Comparison of ENCODE assay signal across 24 cellular contexts in genomic region chr19:38031423-38031770, GRCh38.
DNase-seq lines count a peak whose midpoint lies in the region; ATAC-seq, FAIRE-seq and TF ChIP-seq lines count a peak whose summit lies in the region.
"Had no signal": no experiment of that assay in that cellular context is flagged by ENCODE, and none has a peak within 500 bp of the region (broad histone marks: within the 10 kb centered on the region; RNA-seq: fewer than 3 reads in every experiment).

No MANE protein-coding gene starts in this region.

- peaks cover 21% of the 10 kb centered on the region for H3K4me1 ChIP-seq in A549

- H3K9me3 Mint-ChIP-seq in IgD-negative memory B cell, result peaks cover 0 to 6% (median 2%) of the 10 kb centered on the region in 3 donors
- peaks cover 1% of the 10 kb centered on the region for H3K9me3 Mint-ChIP-seq in activated naive CD4-positive, alpha-beta T cell treated with anti-CD3 and anti-CD28 coated beads, Interleukin-2, amount 10 ng/mL, durations not matched to agents 7 days and 5 days
- H3K9me3 Mint-ChIP-seq: activated naive CD4-positive, alpha-beta T cell treated with anti-CD3 and anti-CD28 coated beads, Interleukin-2, amount 50 U/mL, for 72 hours; activated T-cell treated with anti-CD3 and anti-CD28 coated beads, Interleukin-2, amount 50 U/mL, for 24 hours; stimulated activated naive CD8-positive, alpha-beta T cell treated with anti-CD3 and anti-CD28 coated beads, Interleukin-15, Interleukin-2, amounts not matched to agents 100 ng/mL and 50 ng/mL, for 24 hours had no signal

- H3K9me3 ChIP-seq in A549, result no peaks in the 10 kb centered on the region
- H3K9me3 ChIP-seq: gastrocnemius medialis, upper lobe of left lung had no signal

- H3K27ac Mint-ChIP-seq in IgD-negative memory B cell, result peak overlapping the region; percentile 73 to 98 (median 86)
- no peak overlapping the region for H3K27ac Mint-ChIP-seq in activated naive CD4-positive, alpha-beta T cell treated with anti-CD3 and anti-CD28 coated beads, Interleukin-2, amount 10 ng/mL, durations not matched to agents 7 days and 5 days
- H3K27ac Mint-ChIP-seq: activated naive CD4-positive, alpha-beta T cell treated with anti-CD3 and anti-CD28 coated beads, Interleukin-2, amount 50 U/mL, for 72 hours; activated T-cell treated with anti-CD3 and anti-CD28 coated beads, Interleukin-2, amount 50 U/mL, for 24 hours; CD8-positive, alpha-beta T cell; effector memory CD8-positive, alpha-beta T cell; naive thymus-derived CD4-positive, alpha-beta T cell; stimulated activated naive CD8-positive, alpha-beta T cell treated with anti-CD3 and anti-CD28 coated beads, Interleukin-15, Interleukin-2, amounts not matched to agents 100 ng/mL and 50 ng/mL, for 24 hours had no signal

- FAIRE-seq in A549 (lab: Jason Lieb, UNC), result no peak
- FAIRE-seq: A204.1, TTC549 had no signal

- H3K4me3 Mint-ChIP-seq in IgD-negative memory B cell, result no peak overlapping the region
- no peak overlapping the region for H3K4me3 Mint-ChIP-seq in activated naive CD4-positive, alpha-beta T cell treated with anti-CD3 and anti-CD28 coated beads, Interleukin-2, amount 10 ng/mL, durations not matched to agents 7 days and 5 days
- H3K4me3 Mint-ChIP-seq: activated T-cell treated with anti-CD3 and anti-CD28 coated beads, Interleukin-2, amount 50 U/mL, for 24 hours; CD8-positive, alpha-beta T cell; effector memory CD8-positive, alpha-beta T cell; naive thymus-derived CD4-positive, alpha-beta T cell; stimulated activated naive CD8-positive, alpha-beta T cell treated with anti-CD3 and anti-CD28 coated beads, Interleukin-15, Interleukin-2, amounts not matched to agents 100 ng/mL and 50 ng/mL, for 24 hours had no signal

- H3K27ac ChIP-seq in A549, result peak overlapping the region in 1 of 2 experiments; percentile 19; a peak in 3 of 6 replicates
- H3K27ac ChIP-seq: gastrocnemius medialis, SK-N-MC had no signal

- CTCF ChIA-PET in A549 (lab: Yijun Ruan, JAX), result interaction anchor here (1.0 to 28.8 kb wide), 7 partner anchors 10 to 371 kb away, joined by 3 to 316 read pairs (median 4); partner anchors contain the start of genes FAM98C, SIPA1L3 and WDR87
- CTCF ChIA-PET in activated naive CD4-positive, alpha-beta T cell treated with anti-CD3 and anti-CD28 coated beads, Interleukin-2, amount 10 ng/mL, durations not matched to agents 7 days and 5 days (lab: Charles Lee), result no interaction called here

- no peak; a peak in 1 of 5 replicates for TF ChIP-seq EP300 in A549 (IDR thresholded peaks at IDR 0.05)

- H3K36me3 Mint-ChIP-seq in IgD-negative memory B cell, result peaks cover 13% of the 10 kb centered on the region
- peaks cover 12% of the 10 kb centered on the region for H3K36me3 Mint-ChIP-seq in activated naive CD4-positive, alpha-beta T cell treated with anti-CD3 and anti-CD28 coated beads, Interleukin-2, amount 10 ng/mL, durations not matched to agents 7 days and 5 days

- TF ChIP-seq POLR2A in A549 (IDR thresholded peaks at IDR 0.05; ENCODE audit: low read length), result no peak

- ATAC-seq in A549 (no peak), HG02973 (IDR thresholded peaks at IDR 0.05; ENCODE audit: unreplicated experiment) (no peak), GM21390 (IDR thresholded peaks at IDR 0.05; ENCODE audit: unreplicated experiment) (no peak), HG03378 (IDR thresholded peaks at IDR 0.05; ENCODE audit: unreplicated experiment) (no peak)
- ATAC-seq: activated naive CD4-positive, alpha-beta T cell treated with anti-CD3 and anti-CD28 coated beads, Interleukin-2, amount 50 U/mL, for 72 hours; CD8-positive, alpha-beta T cell; effector memory CD8-positive, alpha-beta T cell; gastrocnemius medialis; naive thymus-derived CD4-positive, alpha-beta T cell had no signal

- TF ChIP-seq CTCF in A549 (IDR thresholded peaks at IDR 0.05), result no peak

- H3K4me1 Mint-ChIP-seq in IgD-negative memory B cell, result peaks cover 45 to 50% (median 46%) of the 10 kb centered on the region in 3 donors
- H3K4me1 Mint-ChIP-seq in activated naive CD4-positive, alpha-beta T cell treated with anti-CD3 and anti-CD28 coated beads, Interleukin-2, amount 10 ng/mL, durations not matched to agents 7 days and 5 days, result no peaks in the 10 kb centered on the region

- H3K4me2 ChIP-seq in A549, result no peak overlapping the region

- H3K4me3 ChIP-seq in A549, result no peak overlapping the region
- H3K4me3 ChIP-seq: cardiac muscle cell, gastrocnemius medialis, SK-N-MC, upper lobe of left lung had no signal

- 86% methylated on average over 2 of the region's 2 CpGs for WGBS in A549 (ENCODE audit: missing lambda C conversion rate)

- DNase-seq in A549 (ENCODE audit: low read depth in 1 of 2, low spot score in 1 of 2) (peak in 1 of 2 experiments; percentile 47), brain pericyte (ENCODE audit: low read depth, low spot score) (peak; percentile 55), kidney tubule cell (ENCODE audit: low spot score) (peak; percentile 92)
- DNase-seq in activated naive CD4-positive, alpha-beta T cell treated with anti-CD3 and anti-CD28 coated beads, Interleukin-2, amount 10 ng/mL, durations not matched to agents 7 days and 5 days, result no peak
- DNase-seq: activated CD4-positive, alpha-beta T cell treated with anti-CD3 and anti-CD28 coated beads, Interleukin-2, amount 50 U/mL, for 4 hours; activated T-cell treated with anti-CD3 and anti-CD28 coated beads, Interleukin-2, amount 50 U/mL, for 24 hours; CD8-positive, alpha-beta T cell; DND-41; effector memory CD8-positive, alpha-beta T cell; gastrocnemius medialis; naive thymus-derived CD4-positive, alpha-beta T cell; NCI-H187; NCI-H510A treated with DMSO at 0.1 percent for 48 hours; upper lobe of left lung had no signal

- H3K27me3 Mint-ChIP-seq in IgD-negative memory B cell, result no peaks in the 10 kb centered on the region
- no peaks in the 10 kb centered on the region for H3K27me3 Mint-ChIP-seq in activated naive CD4-positive, alpha-beta T cell treated with anti-CD3 and anti-CD28 coated beads, Interleukin-2, amount 10 ng/mL, durations not matched to agents 7 days and 5 days
- H3K27me3 Mint-ChIP-seq: activated T-cell treated with anti-CD3 and anti-CD28 coated beads, Interleukin-2, amount 50 U/mL, for 24 hours; effector memory CD8-positive, alpha-beta T cell; naive thymus-derived CD4-positive, alpha-beta T cell; stimulated activated naive CD8-positive, alpha-beta T cell treated with anti-CD3 and anti-CD28 coated beads, Interleukin-15, Interleukin-2, amounts not matched to agents 100 ng/mL and 50 ng/mL, for 24 hours had no signal

- POLR2A ChIA-PET in A549 (lab: Yijun Ruan, JAX), result no interaction called here

- no peak for TF ChIP-seq RAD21 in A549 (conservative IDR thresholded peaks at IDR 0.05 in 1 of 2, IDR thresholded peaks at IDR 0.05 in 1 of 2)

TF ChIP-seq in A549, 52 proteins besides CTCF, POLR2A, EP300 and RAD21:
- TF ChIP-seq KDM5A (IDR thresholded peaks at IDR 0.05) (no peak), JUN (IDR thresholded peaks at IDR 0.05) (peak in 1 of 2 experiments; percentile 19; a peak in 2 of 5 replicates), RARB (CRISPR knock-in tag; IDR thresholded peaks at IDR 0.05) (no peak), JUNB (IDR thresholded peaks at IDR 0.05) (0 out of 2 replicates have a peak, but pooled peaks have one; percentile 24), FOXS1 (CRISPR knock-in tag; IDR thresholded peaks at IDR 0.05) (no peak), PBX3 (IDR thresholded peaks at IDR 0.05) (no peak), GATA3 (IDR thresholded peaks at IDR 0.05; ENCODE audit: borderline replicate concordance) (peak; percentile 19; the same call in 1 of the 2 replicates)
TF ChIP-seq in A549: peak in this region for 3.
